In the genomic region with DNA sequence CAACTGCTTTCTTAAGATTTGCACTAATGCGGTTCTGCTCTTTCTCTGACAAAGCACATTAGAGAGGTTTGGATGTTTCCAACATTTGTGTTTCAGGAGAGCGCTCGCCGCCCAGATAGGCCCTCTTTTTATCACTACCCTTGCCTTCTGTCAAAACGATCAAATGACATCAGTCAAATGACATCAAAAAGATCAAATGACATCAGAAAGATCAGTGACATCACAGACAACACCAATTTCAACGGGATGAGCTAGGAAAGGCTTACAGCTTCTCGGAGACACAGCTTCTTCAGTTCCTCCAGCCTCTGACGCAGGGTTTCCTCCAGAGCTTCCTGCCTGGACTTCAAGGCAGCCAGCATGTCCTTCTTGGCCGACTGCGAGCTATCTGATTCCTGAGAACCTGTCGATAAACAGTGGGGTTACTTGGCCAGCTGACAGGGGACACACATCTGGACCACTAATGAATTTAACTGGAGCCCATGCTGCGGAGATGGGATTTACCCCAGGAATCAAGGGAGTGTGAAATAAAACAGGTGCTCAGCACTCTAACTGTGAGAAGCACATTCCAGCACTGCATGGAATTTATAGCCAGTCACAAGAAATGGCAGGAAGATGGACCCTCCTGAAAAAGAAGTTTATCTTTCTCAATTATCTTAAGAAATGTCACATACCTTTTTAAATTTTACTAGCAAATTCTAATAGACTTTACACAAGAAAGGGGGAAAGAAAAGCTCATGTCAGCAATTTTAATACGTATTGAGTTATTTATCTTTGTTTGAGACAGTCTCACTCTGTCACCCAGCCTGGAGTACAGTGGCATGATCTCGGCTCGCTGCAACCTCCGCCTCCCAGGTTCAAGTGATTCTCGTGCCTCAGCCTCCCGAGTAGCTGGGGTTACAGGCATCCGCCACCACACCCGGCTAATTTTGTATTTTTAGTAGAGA, we compare ENCODE assay signal across 20 cellular contexts.
DNase-seq lines count a peak whose midpoint lies in the region; ATAC-seq, FAIRE-seq and TF ChIP-seq lines count a peak whose summit lies in the region.
"Had no signal": no experiment of that assay in that cellular context is flagged by ENCODE, and none has a peak within 500 bp of the region (broad histone marks: within the 10 kb centered on the region; RNA-seq: fewer than 3 reads in every experiment).

No MANE protein-coding gene starts in this region.

- no peak for TF ChIP-seq CTCF in A549 (IDR thresholded peaks at IDR 0.05)
- no peak for TF ChIP-seq CTCF in left ventricle myocardium inferior (IDR thresholded peaks at IDR 0.05; ENCODE audit: borderline replicate concordance)
- no peak for TF ChIP-seq CTCF in nephron progenitor cell (IDR thresholded peaks at IDR 0.05)

- CTCF ChIA-PET in A549 (lab: Yijun Ruan, JAX) = no interaction called here

- H3K4me3 ChIP-seq in A549 = no peak overlapping the region
- no peak overlapping the region for H3K4me3 ChIP-seq in left ventricle myocardium inferior
- H3K4me3 ChIP-seq: SJSA1 had no signal

- no peaks in the 10 kb centered on the region for H3K9me3 Mint-ChIP-seq in nephron progenitor cell
- H3K9me3 Mint-ChIP-seq: CD4-positive, alpha-beta T cell had no signal

- H3K36me3 Mint-ChIP-seq in nephron progenitor cell (ENCODE audit: low read depth) = peaks cover 67% of the 10 kb centered on the region

- H3K27me3 Mint-ChIP-seq in nephron progenitor cell (ENCODE audit: low read depth, poor library complexity) = no peaks in the 10 kb centered on the region

- H3K4me3 Mint-ChIP-seq in nephron progenitor cell = no peak overlapping the region
- H3K4me3 Mint-ChIP-seq: CD4-positive, alpha-beta T cell had no signal

- DNase-seq in A549 (ENCODE audit: low read depth in 1 of 2, low spot score in 1 of 2) (no peak), UCSD-AML1 (lab: John Stamatoyannopoulos, UW; ENCODE audit: unreplicated experiment) (peak; percentile 43), left ventricle myocardium inferior (no peak), nephron progenitor cell (no peak), retina (no peak), COLO829 (ENCODE audit: low spot score) (no peak)
- no peak for DNase-seq in central memory CD4-positive, alpha-beta T cell
- DNase-seq: AML-193; CD4-positive, alpha-beta T cell; DND-41; GF-D8; H7; NCI-H1436; NCI-H2081; NCI-H2227 treated with DMSO at 0.1 percent for 48 hours; NCI-H526; OCI-M1; RPMI8226 had no signal

- no peak overlapping the region for H3K27ac ChIP-seq in A549
- peak overlapping the region; percentile 32 for H3K27ac ChIP-seq in left ventricle myocardium inferior (replicated peaks)
- H3K27ac ChIP-seq: SJSA1 had no signal

- TF ChIP-seq RAD21 in A549 (conservative IDR thresholded peaks at IDR 0.05 in 1 of 2, IDR thresholded peaks at IDR 0.05 in 1 of 2) = no peak

- H3K36me3 ChIP-seq in left ventricle myocardium inferior = peaks cover 49% of the 10 kb centered on the region

- no peak for TF ChIP-seq POLR2A in A549 (IDR thresholded peaks at IDR 0.05; ENCODE audit: low read length)

- H3K4me2 ChIP-seq in A549 = no peak overlapping the region

- ATAC-seq in A549 (no peak), GM18868 (IDR thresholded peaks at IDR 0.05; ENCODE audit: unreplicated experiment) (no peak)

- H3K27me3 ChIP-seq in left ventricle myocardium inferior (ENCODE audit: low read depth) = no peaks in the 10 kb centered on the region
- H3K27me3 ChIP-seq: SJSA1 had no signal

- WGBS in A549 (ENCODE audit: missing lambda C conversion rate) = 89% methylated on average over 20 of the region's 20 CpGs

- peak overlapping the region; percentile 97 for H3K27ac Mint-ChIP-seq in nephron progenitor cell
- H3K27ac Mint-ChIP-seq: CD4-positive, alpha-beta T cell had no signal

- POLR2A ChIA-PET in A549 (lab: Yijun Ruan, JAX) = no interaction called here

- no peak for TF ChIP-seq EP300 in A549 (IDR thresholded peaks at IDR 0.05)

- intact Hi-C loops in left ventricle myocardium inferior (cut with micrococcal nuclease) = loop anchor here (5.0 kb wide), 1 partner anchor 42 kb away; no protein-coding TSS in a partner anchor

- H3K9me3 ChIP-seq in A549 (no peaks in the 10 kb centered on the region), left ventricle myocardium inferior (replicated peaks) (no peaks in the 10 kb centered on the region)
- H3K9me3 ChIP-seq: SJSA1 had no signal

- H3K4me1 ChIP-seq in A549 (no peaks in the 10 kb centered on the region), left ventricle myocardium inferior (peaks cover 38% of the 10 kb centered on the region)
- H3K4me1 ChIP-seq: SJSA1 had no signal

- FAIRE-seq in A549 (lab: Jason Lieb, UNC) = no peak

- H3K4me1 Mint-ChIP-seq in nephron progenitor cell = peaks cover 78% of the 10 kb centered on the region

TF ChIP-seq in A549, 52 proteins besides CTCF, POLR2A, EP300 and RAD21:
- TF ChIP-seq KDM5A (IDR thresholded peaks at IDR 0.05) (no peak), MAFK (IDR thresholded peaks at IDR 0.05; ENCODE audit: partially characterized antibody) (peak; percentile 86)
